ENCODE assay signal across 24 cellular contexts in the genomic region with DNA sequence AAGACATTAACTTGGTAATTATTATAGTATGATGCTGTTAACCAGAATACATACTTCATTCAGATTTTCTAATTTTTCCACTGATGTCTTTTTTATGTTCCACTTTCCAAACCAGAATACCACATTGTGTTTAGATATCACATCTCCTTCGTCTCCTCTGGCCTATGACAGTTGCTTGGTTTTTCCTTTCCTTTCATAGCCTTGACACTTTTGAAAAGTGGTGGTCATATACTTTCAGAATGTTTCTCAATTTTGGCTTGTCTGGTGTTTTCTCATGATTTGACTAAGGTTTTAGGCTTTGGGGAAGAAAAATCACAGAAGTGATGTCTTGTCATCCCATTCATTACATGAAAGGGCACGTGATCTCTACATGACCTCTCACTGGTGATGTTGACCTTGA. TPM values are rescaled to one million over a fixed set of nuclear protein-coding genes. Genes with fewer than 3 reads are reported as not detected.
A peak's percentile ranks its signal among the peaks of the same experiment; 100 is the strongest.
DNase-seq lines count a peak whose midpoint lies in the region; ATAC-seq, FAIRE-seq and TF ChIP-seq lines count a peak whose summit lies in the region.
"Had no signal": no experiment of that assay in that cellular context is flagged by ENCODE, and none has a peak within 500 bp of the region (broad histone marks: within the 10 kb centered on the region; RNA-seq: fewer than 3 reads in every experiment).

No MANE protein-coding gene starts in this region.

- POLR2A ChIA-PET in K562 (lab: Yijun Ruan, JAX): no interaction called here

- DNase-seq in HTR-8/SVneo (ENCODE audit: insufficient read length, low spot score): no peak
- DNase-seq in activated T-helper 1 cell treated with anti-CD3 and anti-CD28 coated beads, Interleukin-12 subunit alpha, Interleukin-12 subunit beta, Interleukin-2, Interleukin-4 antibody, amounts not matched to agents 30 ng/mL and 10 ng/mL and 1 ng/mL, durations not matched to agents 14 hours and 24 hours and 36 hours (ENCODE audit: low spot score): no peak
- DNase-seq in K562 (ENCODE audit: extremely low read depth in 1 of 4, low spot score in 3 of 4): no peak
- DNase-seq in stimulated activated naive CD8-positive, alpha-beta T cell treated with anti-CD3 and anti-CD28 coated beads, Interleukin-15, amount 100 ng/mL, for 72 hours: no peak
- no peak for DNase-seq in NCI-H1694 (lab: John Stamatoyannopoulos, UW)
- no peak for DNase-seq in cerebellum (ENCODE audit: low spot score)
- DNase-seq: ACHN; BE2C; C1 segment of cervical spinal cord; CD4-positive, CD25-positive, alpha-beta regulatory T cell; CD8-positive, alpha-beta memory T cell; COR-L47; DMS 273 treated with DMSO at 0.1 percent for 48 hours; DMS53; DND-41; EL; GM23248; IMR-90 had no signal

- H3K9me1 ChIP-seq in K562 (ENCODE audit: control insufficient read depth, insufficient read depth, low read length): no peaks in the 10 kb centered on the region

- TF ChIP-seq RAD21 in K562 (CRISPR knock-in tag; conservative IDR thresholded peaks at IDR 0.05 in 1 of 2, IDR thresholded peaks at IDR 0.05 in 1 of 2): no peak

- H3K4me1 Mint-ChIP-seq in activated T-helper 1 cell treated with anti-CD3 and anti-CD28 coated beads, Interleukin-12 subunit alpha, Interleukin-12 subunit beta, Interleukin-2, Interleukin-4 antibody, amounts not matched to agents 30 ng/mL and 10 ng/mL and 1 ng/mL, durations not matched to agents 14 hours and 24 hours and 36 hours (ENCODE audit: low read depth): peaks cover 5% of the 10 kb centered on the region
- H3K4me1 Mint-ChIP-seq in stimulated activated naive CD8-positive, alpha-beta T cell treated with anti-CD3 and anti-CD28 coated beads, Interleukin-15, amount 100 ng/mL, for 72 hours: peaks cover 8% of the 10 kb centered on the region
- H3K4me1 Mint-ChIP-seq: CD8-positive, alpha-beta memory T cell had no signal

- no peak overlapping the region for H3K27ac ChIP-seq in K562 (ENCODE audit: extremely low read depth, low read depth, low read length)
- H3K27ac ChIP-seq: GM23248, HL-60 had no signal

- ATAC-seq in K562: no peak
- peak; percentile 90 for ATAC-seq in stimulated activated naive CD8-positive, alpha-beta T cell treated with anti-CD3 and anti-CD28 coated beads, Interleukin-15, amount 100 ng/mL, for 72 hours
- ATAC-seq: GM12878 had no signal

- no peak for TF ChIP-seq EP300 in K562 (IDR thresholded peaks at IDR 0.05; ENCODE audit: low read length)

- intact Hi-C loops in activated T-helper 1 cell treated with anti-CD3 and anti-CD28 coated beads, Interleukin-12 subunit alpha, Interleukin-12 subunit beta, Interleukin-2, Interleukin-4 antibody, amounts not matched to agents 30 ng/mL and 10 ng/mL and 1 ng/mL, durations not matched to agents 14 hours and 24 hours and 36 hours (cut with micrococcal nuclease): no loop called here
- intact Hi-C loops in K562 (cut with micrococcal nuclease): no loop called here

- no peak for TF ChIP-seq CTCF in K562 (IDR thresholded peaks at IDR 0.05 in 2 of 3, conservative IDR thresholded peaks at IDR 0.05 in 1 of 3; ENCODE audit: insufficient read depth in 2 of 3, low read depth in 1 of 3, low read length in 3 of 3)

- no peaks in the 10 kb centered on the region for H3K9me3 Mint-ChIP-seq in activated T-helper 1 cell treated with anti-CD3 and anti-CD28 coated beads, Interleukin-12 subunit alpha, Interleukin-12 subunit beta, Interleukin-2, Interleukin-4 antibody, amounts not matched to agents 30 ng/mL and 10 ng/mL and 1 ng/mL, durations not matched to agents 14 hours and 24 hours and 36 hours
- no peaks in the 10 kb centered on the region for H3K9me3 Mint-ChIP-seq in stimulated activated naive CD8-positive, alpha-beta T cell treated with anti-CD3 and anti-CD28 coated beads, Interleukin-15, amount 100 ng/mL, for 72 hours

- H3K9me3 ChIP-seq in K562 (replicated peaks; ENCODE audit: control insufficient read depth, insufficient read depth, low read depth, low read length): no peaks in the 10 kb centered on the region

- FAIRE-seq in HTR-8/SVneo (lab: Jason Lieb, UNC) (peak; percentile 4), K562 (lab: Jason Lieb, UNC) (no peak)
- FAIRE-seq: A204.1, GM12878, GM19239 had no signal

- H3K27ac Mint-ChIP-seq in activated T-helper 1 cell treated with anti-CD3 and anti-CD28 coated beads, Interleukin-12 subunit alpha, Interleukin-12 subunit beta, Interleukin-2, Interleukin-4 antibody, amounts not matched to agents 30 ng/mL and 10 ng/mL and 1 ng/mL, durations not matched to agents 14 hours and 24 hours and 36 hours: peak overlapping the region; percentile 50
- H3K27ac Mint-ChIP-seq in stimulated activated naive CD8-positive, alpha-beta T cell treated with anti-CD3 and anti-CD28 coated beads, Interleukin-15, amount 100 ng/mL, for 72 hours: peak overlapping the region; percentile 14 to 57
- H3K27ac Mint-ChIP-seq: CD4-positive, CD25-positive, alpha-beta regulatory T cell; CD8-positive, alpha-beta memory T cell had no signal

- no peak overlapping the region for H3K4me3 ChIP-seq in K562
- H3K4me3 ChIP-seq: GM12878, GM23248, HAP-1 had no signal

- H3K9ac ChIP-seq in K562 (ENCODE audit: insufficient read depth in 1 of 2, low read depth in 2 of 2, low read length in 2 of 2): no peak overlapping the region
- H3K9ac ChIP-seq: GM23248 had no signal

- no peaks in the 10 kb centered on the region for H4K20me1 ChIP-seq in K562 (replicated peaks; ENCODE audit: control insufficient read depth, insufficient read depth, low read length)

- no peaks in the 10 kb centered on the region for H3K79me2 ChIP-seq in K562 (ENCODE audit: control insufficient read depth, insufficient read depth, low read length)

- H3K4me3 Mint-ChIP-seq in activated T-helper 1 cell treated with anti-CD3 and anti-CD28 coated beads, Interleukin-12 subunit alpha, Interleukin-12 subunit beta, Interleukin-2, Interleukin-4 antibody, amounts not matched to agents 30 ng/mL and 10 ng/mL and 1 ng/mL, durations not matched to agents 14 hours and 24 hours and 36 hours: no peak overlapping the region
- peak overlapping the region in 1 of 2 donors; percentile 27 for H3K4me3 Mint-ChIP-seq in stimulated activated naive CD8-positive, alpha-beta T cell treated with anti-CD3 and anti-CD28 coated beads, Interleukin-15, amount 100 ng/mL, for 72 hours
- H3K4me3 Mint-ChIP-seq: CD4-positive, CD25-positive, alpha-beta regulatory T cell; CD8-positive, alpha-beta memory T cell had no signal

- TF ChIP-seq POLR2A in K562 (conservative IDR thresholded peaks at IDR 0.05): no peak

- no peaks in the 10 kb centered on the region for H3K36me3 ChIP-seq in K562 (ENCODE audit: control insufficient read depth, insufficient read depth, low read length)
- H3K36me3 ChIP-seq: BE2C, HAP-1 had no signal

- CTCF ChIA-PET in K562 (lab: Yijun Ruan, JAX; ENCODE audit: low intra/inter-chr PET ratio): no interaction called here

- WGBS in K562 (ENCODE audit: insufficient coverage, low coverage, missing lambda C conversion rate): 7% methylated on average over 2 of the region's 2 CpGs

- no peaks in the 10 kb centered on the region for H3K36me3 Mint-ChIP-seq in activated T-helper 1 cell treated with anti-CD3 and anti-CD28 coated beads, Interleukin-12 subunit alpha, Interleukin-12 subunit beta, Interleukin-2, Interleukin-4 antibody, amounts not matched to agents 30 ng/mL and 10 ng/mL and 1 ng/mL, durations not matched to agents 14 hours and 24 hours and 36 hours (ENCODE audit: low read depth)
- H3K36me3 Mint-ChIP-seq: CD4-positive, CD25-positive, alpha-beta regulatory T cell; CD8-positive, alpha-beta memory T cell had no signal

- in situ Hi-C loops in K562 (cut with MboI): no loop called here

- BruUV-seq in K562 (replicated peaks; lab: Mats Ljungman, UMichigan): no TSS peak

- no peak overlapping the region for H2AFZ ChIP-seq in K562 (ENCODE audit: low read depth, low read length)
- H2AFZ ChIP-seq: GM23248 had no signal

- H3K4me1 ChIP-seq in K562 (replicated peaks in 1 of 2; ENCODE audit: control insufficient read depth in 2 of 2, insufficient read depth in 2 of 2, low read length in 2 of 2): no peaks in the 10 kb centered on the region
- H3K4me1 ChIP-seq: HAP-1 had no signal

- no peak overlapping the region for H3K4me2 ChIP-seq in K562 (ENCODE audit: insufficient read depth, low read length)

- peaks cover 18 to 34% of the 10 kb centered on the region in 2 experiments for H3K27me3 ChIP-seq in K562 (ENCODE audit: control insufficient read depth in 2 of 2, insufficient read depth in 2 of 2, low read length in 2 of 2)
- H3K27me3 ChIP-seq: BE2C had no signal

- peaks cover 16% of the 10 kb centered on the region for H3K27me3 Mint-ChIP-seq in activated T-helper 1 cell treated with anti-CD3 and anti-CD28 coated beads, Interleukin-12 subunit alpha, Interleukin-12 subunit beta, Interleukin-2, Interleukin-4 antibody, amounts not matched to agents 30 ng/mL and 10 ng/mL and 1 ng/mL, durations not matched to agents 14 hours and 24 hours and 36 hours (ENCODE audit: insufficient read depth)
- peaks cover 31% of the 10 kb centered on the region for H3K27me3 Mint-ChIP-seq in stimulated activated naive CD8-positive, alpha-beta T cell treated with anti-CD3 and anti-CD28 coated beads, Interleukin-15, amount 100 ng/mL, for 72 hours

RNA-seq across cellular contexts. Expression of a gene that starts 24.3 kb away (rescaled TPM):
- not detected in 2 replicates for total RNA-seq in activated T-helper 1 cell treated with anti-CD3 and anti-CD28 coated beads, Interleukin-12 subunit alpha, Interleukin-12 subunit beta, Interleukin-2, Interleukin-4 antibody, amounts not matched to agents 30 ng/mL and 10 ng/mL and 1 ng/mL, durations not matched to agents 14 hours and 24 hours and 36 hours
- total RNA-seq in K562 (2011; cell fraction: chromatin; rRNA removed; ENCODE audit: low replicate concordance): not detected in 2 replicates
- total RNA-seq in K562 (2011; cell fraction: nucleolus; rRNA removed): not detected in 2 replicates
- total RNA-seq in K562 (2011; cell fraction: nucleoplasm; rRNA removed): not detected in 2 replicates
- total RNA-seq in K562 (2014; rRNA removed) (not detected in 2 replicates), K562 (2014; rRNA removed; fragmentation: Illumina TruSeq; extraction: Trizol) (not detected in 2 replicates), K562 (2015; rRNA removed; fragmentation: Illumina TruSeq; extraction: Trizol) (not detected in 2 replicates), K562 (2021) (not detected in 2 replicates), cerebellum (25.8 TPM)
- polyA plus RNA-seq in K562 (2011; rRNA removed) (not detected in 2 replicates), K562 (2014; fragmentation: Illumina TruSeq; extraction: Trizol) (not detected in 2 replicates), K562 (2014; fragmentation: Nextera tagmentation; extraction: Ambion mirVana) (not detected), K562 (2014; rRNA removed) (0.01 and 0.04 TPM in 2 replicates)
- polyA plus RNA-seq in K562 (2011; cell fraction: cytosol; rRNA removed): 0.01 TPM in 1 of 2 replicates, not detected in the other
- not detected in 2 replicates for polyA plus RNA-seq in K562 (2011; cell fraction: nucleus; rRNA removed)
- polyA plus RNA-seq in K562 (2012): 0.03 TPM in 1 of 2 replicates, not detected in the other
- not detected in 2 replicates for polyA minus RNA-seq in K562 (2011; rRNA and poly(A)+ RNA removed)
- polyA minus RNA-seq in K562 (2011; cell fraction: cytosol; rRNA and poly(A)+ RNA removed): not detected in 2 replicates
- not detected in 2 replicates for polyA minus RNA-seq in K562 (2011; cell fraction: nucleus; rRNA and poly(A)+ RNA removed)
- total RNA-seq: CD4-positive, CD25-positive, alpha-beta regulatory T cell; CD8-positive, alpha-beta memory T cell; HT1080; IMR-90 had no signal
- polyA plus RNA-seq: CD4-positive, CD25-positive, alpha-beta regulatory T cell; CD8-positive, alpha-beta memory T cell; GM23248; IMR-90 had no signal

RNA-seq across cellular contexts. Expression of a gene that starts 50.8 kb away (rescaled TPM):
- total RNA-seq in activated T-helper 1 cell treated with anti-CD3 and anti-CD28 coated beads, Interleukin-12 subunit alpha, Interleukin-12 subunit beta, Interleukin-2, Interleukin-4 antibody, amounts not matched to agents 30 ng/mL and 10 ng/mL and 1 ng/mL, durations not matched to agents 14 hours and 24 hours and 36 hours: 230 and 246 TPM in 2 replicates
- 25.3 and 55.8 TPM in 2 replicates for total RNA-seq in K562 (2011; cell fraction: chromatin; rRNA removed; ENCODE audit: low replicate concordance)
- 18.7 and 19.3 TPM in 2 replicates for total RNA-seq in K562 (2011; cell fraction: nucleolus; rRNA removed)
- 38.6 and 71.2 TPM in 2 replicates for total RNA-seq in K562 (2011; cell fraction: nucleoplasm; rRNA removed)
- 60.6 and 70.0 TPM in 2 replicates for total RNA-seq in K562 (2014; rRNA removed)
- total RNA-seq in K562 (2014; rRNA removed; fragmentation: Illumina TruSeq; extraction: Trizol): 96.1 and 109 TPM in 2 replicates
- 83.8 and 90.4 TPM in 2 replicates for total RNA-seq in K562 (2015; rRNA removed; fragmentation: Illumina TruSeq; extraction: Trizol)
- 178 and 180 TPM in 2 replicates for total RNA-seq in K562 (2021)
- 67.3 and 93.0 TPM in 2 replicates for polyA plus RNA-seq in K562 (2011; rRNA removed)
- polyA plus RNA-seq in K562 (2011; cell fraction: cytosol; rRNA removed): 28.7 and 49.4 TPM in 2 replicates
- 22.9 and 33.5 TPM in 2 replicates for polyA plus RNA-seq in K562 (2011; cell fraction: nucleus; rRNA removed)
- 138 and 141 TPM in 2 replicates for polyA plus RNA-seq in K562 (2012)
- 166 and 185 TPM in 2 replicates for polyA plus RNA-seq in K562 (2014; fragmentation: Illumina TruSeq; extraction: Trizol)
- polyA plus RNA-seq in K562 (2014; fragmentation: Nextera tagmentation; extraction: Ambion mirVana): 100 to 1,000 TPM; 106 to 124 TPM
- 78.1 and 78.3 TPM in 2 replicates for polyA plus RNA-seq in K562 (2014; rRNA removed)
- 67.1 and 73.1 TPM in 2 replicates for polyA minus RNA-seq in K562 (2011; rRNA and poly(A)+ RNA removed)
- 41.1 and 51.6 TPM in 2 replicates for polyA minus RNA-seq in K562 (2011; cell fraction: cytosol; rRNA and poly(A)+ RNA removed)
- 14.5 and 26.2 TPM in 2 replicates for polyA minus RNA-seq in K562 (2011; cell fraction: nucleus; rRNA and poly(A)+ RNA removed)
- 98.7 TPM for total RNA-seq in cerebellum

Comparison
In these comparisons a context has a peak if more than half of its experiments do, and no peak if none do; other contexts are left out.
1. RNA of a gene that starts 24.3 kb away (total RNA-seq): 25.8 TPM in cerebellum (single experiment); not detected in activated T-helper 1 cell treated with anti-CD3 and anti-CD28 coated beads, Interleukin-12 subunit alpha, Interleukin-12 subunit beta, Interleukin-2, Interleukin-4 antibody, amounts not matched to agents 30 ng/mL and 10 ng/mL and 1 ng/mL, durations not matched to agents 14 hours and 24 hours and 36 hours and not detected in K562; every median in the first group is over 10 times any median in the second.